ENCODE assay signal across 2 cellular contexts in genomic region chr10:3907514-3907913, GRCh38.
A peak's percentile ranks its signal among the peaks of the same experiment; 100 is the strongest.
TF ChIP-seq lines count a peak whose summit lies in the region.

No MANE protein-coding gene starts in this region.

TF ChIP-seq in H1, 55 proteins besides CTCF, POLR2A, EP300 and RAD21:
- TF ChIP-seq BCL11A (IDR thresholded peaks at IDR 0.05; ENCODE audit: low read depth in 2 of 2, low read length in 2 of 2) (no peak), SUZ12 (IDR thresholded peaks at IDR 0.05; ENCODE audit: low read length) (no peak), TEAD4 (IDR thresholded peaks at IDR 0.05; ENCODE audit: low read depth, low read length) (no peak), BACH1 (IDR thresholded peaks at IDR 0.05; ENCODE audit: low read length) (no peak), TAF7 (optimal IDR thresholded peaks at IDR 0.05; ENCODE audit: borderline replicate concordance, low read depth, low read length) (no peak)

TF ChIP-seq in HepG2, 621 proteins besides CTCF, POLR2A, EP300 and RAD21:
- TF ChIP-seq RFX1 (IDR thresholded peaks at IDR 0.05), result no peak
- TF ChIP-seq, protein P1, sequence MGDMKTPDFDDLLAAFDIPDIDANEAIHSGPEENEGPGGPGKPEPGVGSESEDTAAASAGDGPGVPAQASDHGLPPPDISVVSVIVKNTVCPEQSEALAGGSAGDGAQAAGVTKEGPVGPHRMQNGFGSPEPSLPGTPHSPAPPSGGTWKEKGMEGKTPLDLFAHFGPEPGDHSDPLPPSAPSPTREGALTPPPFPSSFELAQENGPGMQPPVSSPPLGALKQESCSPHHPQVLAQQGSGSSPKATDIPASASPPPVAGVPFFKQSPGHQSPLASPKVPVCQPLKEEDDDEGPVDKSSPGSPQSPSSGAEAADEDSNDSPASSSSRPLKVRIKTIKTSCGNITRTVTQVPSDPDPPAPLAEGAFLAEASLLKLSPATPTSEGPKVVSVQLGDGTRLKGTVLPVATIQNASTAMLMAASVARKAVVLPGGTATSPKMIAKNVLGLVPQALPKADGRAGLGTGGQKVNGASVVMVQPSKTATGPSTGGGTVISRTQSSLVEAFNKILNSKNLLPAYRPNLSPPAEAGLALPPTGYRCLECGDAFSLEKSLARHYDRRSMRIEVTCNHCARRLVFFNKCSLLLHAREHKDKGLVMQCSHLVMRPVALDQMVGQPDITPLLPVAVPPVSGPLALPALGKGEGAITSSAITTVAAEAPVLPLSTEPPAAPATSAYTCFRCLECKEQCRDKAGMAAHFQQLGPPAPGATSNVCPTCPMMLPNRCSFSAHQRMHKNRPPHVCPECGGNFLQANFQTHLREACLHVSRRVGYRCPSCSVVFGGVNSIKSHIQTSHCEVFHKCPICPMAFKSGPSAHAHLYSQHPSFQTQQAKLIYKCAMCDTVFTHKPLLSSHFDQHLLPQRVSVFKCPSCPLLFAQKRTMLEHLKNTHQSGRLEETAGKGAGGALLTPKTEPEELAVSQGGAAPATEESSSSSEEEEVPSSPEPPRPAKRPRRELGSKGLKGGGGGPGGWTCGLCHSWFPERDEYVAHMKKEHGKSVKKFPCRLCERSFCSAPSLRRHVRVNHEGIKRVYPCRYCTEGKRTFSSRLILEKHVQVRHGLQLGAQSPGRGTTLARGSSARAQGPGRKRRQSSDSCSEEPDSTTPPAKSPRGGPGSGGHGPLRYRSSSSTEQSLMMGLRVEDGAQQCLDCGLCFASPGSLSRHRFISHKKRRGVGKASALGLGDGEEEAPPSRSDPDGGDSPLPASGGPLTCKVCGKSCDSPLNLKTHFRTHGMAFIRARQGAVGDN (CRISPR knock-in tag; IDR thresholded peaks at IDR 0.05), result peak; percentile 42
- TF ChIP-seq ZC3H4 (CRISPR knock-in tag; IDR thresholded peaks at IDR 0.05; ENCODE audit: borderline replicate concordance), result no peak
- no peak for TF ChIP-seq ZNF276 (CRISPR knock-in tag; IDR thresholded peaks at IDR 0.05; ENCODE audit: low read depth)
